In the genomic region with DNA sequence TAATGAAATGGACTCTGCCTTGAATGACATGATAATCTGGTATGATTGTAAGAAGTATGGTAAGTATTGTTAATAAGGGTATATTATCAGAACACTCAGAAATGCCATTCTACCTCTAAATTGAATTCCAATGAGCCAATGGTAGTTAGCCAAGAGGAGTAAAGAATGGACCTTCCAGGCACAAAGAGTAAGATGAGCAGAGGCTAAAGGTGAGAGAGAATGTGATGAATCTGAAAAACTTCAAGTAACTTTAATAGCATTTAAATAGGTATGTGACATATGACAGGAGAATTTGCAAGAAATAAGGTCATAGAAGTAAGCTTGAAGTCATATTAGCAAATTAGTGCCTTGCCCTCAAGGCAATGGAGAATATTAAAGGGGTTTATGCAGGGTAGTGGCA, we compare ENCODE assay signal across 20 cellular contexts.
"Had no signal": no experiment of that assay in that cellular context is flagged by ENCODE, and none has a peak within 500 bp of the region (broad histone marks: within the 10 kb centered on the region; RNA-seq: fewer than 3 reads in every experiment).

No MANE protein-coding gene starts in this region.

- H3K27ac Mint-ChIP-seq: naive thymus-derived CD4-positive, alpha-beta T cell; nephron; stimulated activated effector memory CD8-positive, alpha-beta T cell treated with anti-CD3 and anti-CD28 coated beads, Interleukin-12 subunit alpha, Interleukin-12 subunit beta, amount 100 ng/mL, for 72 hours; stimulated activated naive CD8-positive, alpha-beta T cell treated with anti-CD3 and anti-CD28 coated beads, Interleukin-15, Interleukin-2, amounts not matched to agents 100 ng/mL and 50 ng/mL, for 24 hours had no signal

- H3K36me3 ChIP-seq: lower lobe of right lung, ovary, sigmoid colon, suprapubic skin, transverse colon, vagina had no signal

- H3K9me3 Mint-ChIP-seq: naive thymus-derived CD4-positive, alpha-beta T cell; nephron; stimulated activated naive CD8-positive, alpha-beta T cell treated with anti-CD3 and anti-CD28 coated beads, Interleukin-15, Interleukin-2, amounts not matched to agents 100 ng/mL and 50 ng/mL, for 24 hours had no signal

- H3K36me3 Mint-ChIP-seq: naive thymus-derived CD4-positive, alpha-beta T cell; stimulated activated effector memory CD8-positive, alpha-beta T cell treated with anti-CD3 and anti-CD28 coated beads, Interleukin-12 subunit alpha, Interleukin-12 subunit beta, amount 100 ng/mL, for 72 hours had no signal

- ATAC-seq: left ventricle myocardium superior; lower lobe of right lung; naive thymus-derived CD4-positive, alpha-beta T cell; psoas muscle; right cardiac atrium; stimulated activated effector memory CD8-positive, alpha-beta T cell treated with anti-CD3 and anti-CD28 coated beads, Interleukin-12 subunit alpha, Interleukin-12 subunit beta, amount 100 ng/mL, for 72 hours had no signal

- H3K27me3 ChIP-seq: dorsolateral prefrontal cortex, ovary, sigmoid colon, suprapubic skin, transverse colon, vagina had no signal

- H3K9me3 ChIP-seq: lower lobe of right lung, ovary, psoas muscle, sigmoid colon, suprapubic skin, transverse colon, vagina had no signal

- H3K4me1 Mint-ChIP-seq: naive thymus-derived CD4-positive, alpha-beta T cell; nephron; stimulated activated effector memory CD8-positive, alpha-beta T cell treated with anti-CD3 and anti-CD28 coated beads, Interleukin-12 subunit alpha, Interleukin-12 subunit beta, amount 100 ng/mL, for 72 hours had no signal

- H3K4me1 ChIP-seq: lower lobe of right lung, psoas muscle, sigmoid colon, suprapubic skin, transverse colon, vagina had no signal

- DNase-seq: dorsolateral prefrontal cortex; effector CD4-positive, alpha-beta T cell; head of caudate nucleus; left ventricle myocardium superior; lower lobe of right lung; naive thymus-derived CD4-positive, alpha-beta T cell; occipital lobe; ovary; posterior cingulate gyrus; psoas muscle; right cardiac atrium; sigmoid colon; stimulated activated CD4-positive, alpha-beta T cell treated with anti-CD3 and anti-CD28 coated beads, Interleukin-2, amount 100 ng/mL, for 24 hours; stimulated activated CD4-positive, alpha-beta T cell treated with anti-CD3 and anti-CD28 coated beads, Interleukin-4, amount 100 ng/mL, for 24 hours; transverse colon had no signal

- H3K27me3 Mint-ChIP-seq: stimulated activated naive CD8-positive, alpha-beta T cell treated with anti-CD3 and anti-CD28 coated beads, Interleukin-15, Interleukin-2, amounts not matched to agents 100 ng/mL and 50 ng/mL, for 24 hours had no signal

- H3K27ac ChIP-seq: dorsolateral prefrontal cortex, lower lobe of right lung, ovary, psoas muscle, sigmoid colon, suprapubic skin, transverse colon, vagina had no signal

- H3K4me3 ChIP-seq: dorsolateral prefrontal cortex, lower lobe of right lung, ovary, psoas muscle, sigmoid colon, suprapubic skin, transverse colon, vagina had no signal

- H3K4me3 Mint-ChIP-seq: naive thymus-derived CD4-positive, alpha-beta T cell; nephron; stimulated activated effector memory CD8-positive, alpha-beta T cell treated with anti-CD3 and anti-CD28 coated beads, Interleukin-12 subunit alpha, Interleukin-12 subunit beta, amount 100 ng/mL, for 72 hours; stimulated activated naive CD8-positive, alpha-beta T cell treated with anti-CD3 and anti-CD28 coated beads, Interleukin-15, Interleukin-2, amounts not matched to agents 100 ng/mL and 50 ng/mL, for 24 hours had no signal
